In the genomic region with DNA sequence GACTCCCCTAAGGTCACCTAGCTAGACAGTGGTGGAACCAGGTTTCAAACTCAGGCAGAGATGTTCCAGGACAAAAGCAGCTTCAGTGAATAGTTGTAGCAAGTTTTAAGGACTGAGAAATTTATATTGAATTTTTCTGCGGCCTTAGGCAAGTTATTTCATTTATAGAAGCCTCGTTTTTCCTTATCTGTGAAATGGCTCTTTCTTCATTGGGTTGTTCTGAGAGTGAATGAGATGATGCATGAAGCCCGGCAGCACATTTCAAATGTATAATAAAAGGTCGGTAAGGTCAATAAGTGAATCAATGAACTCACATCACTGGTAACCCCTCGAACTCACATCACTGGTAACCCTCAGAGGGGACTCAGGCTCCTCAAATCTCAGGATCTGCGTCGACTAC, we compare ENCODE assay signal across 11 cellular contexts. TPM values are rescaled to one million over a fixed set of nuclear protein-coding genes. Genes with fewer than 3 reads are reported as not detected.
DNase-seq lines count a peak whose midpoint lies in the region; ATAC-seq and TF ChIP-seq lines count a peak whose summit lies in the region.
"Had no signal": no experiment of that assay in that cellular context is flagged by ENCODE, and none has a peak within 500 bp of the region (broad histone marks: within the 10 kb centered on the region; RNA-seq: fewer than 3 reads in every experiment).

No MANE protein-coding gene starts in this region.

- H3K4me3 Mint-ChIP-seq in CD4-positive, alpha-beta memory T cell: peak overlapping the region; percentile 32 to 87 (median 70)
- peak overlapping the region; percentile 69 to 84 (median 82) for H3K4me3 Mint-ChIP-seq in IgD-negative memory B cell
- H3K4me3 Mint-ChIP-seq in chondrocyte (ENCODE audit: unreplicated experiment): no peak overlapping the region

- peaks cover 22% of the 10 kb centered on the region for H3K4me1 ChIP-seq in CD4-positive, alpha-beta memory T cell (ENCODE audit: insufficient read depth, low read length)
- peaks cover 40% of the 10 kb centered on the region for H3K4me1 ChIP-seq in psoas muscle

- WGBS in psoas muscle, 3 donors: 94 to 97% (median 95%) methylated on average over 7 of the region's 7 CpGs

- H3K4me1 Mint-ChIP-seq in CD4-positive, alpha-beta memory T cell: peaks cover 14 to 26% (median 20%) of the 10 kb centered on the region in 4 donors
- peaks cover 16 to 23% (median 18%) of the 10 kb centered on the region in 3 donors for H3K4me1 Mint-ChIP-seq in IgD-negative memory B cell
- peaks cover 48% of the 10 kb centered on the region for H3K4me1 Mint-ChIP-seq in chondrocyte (ENCODE audit: low read depth)

- H3K27ac Mint-ChIP-seq in CD4-positive, alpha-beta memory T cell: no peak overlapping the region
- no peak overlapping the region for H3K27ac Mint-ChIP-seq in IgD-negative memory B cell
- H3K27ac Mint-ChIP-seq in chondrocyte (ENCODE audit: unreplicated experiment): peak overlapping the region; percentile 58

- H3K36me3 Mint-ChIP-seq in CD4-positive, alpha-beta memory T cell: peaks cover 0 to 3% of the 10 kb centered on the region in 2 donors
- H3K36me3 Mint-ChIP-seq in IgD-negative memory B cell (no peaks in the 10 kb centered on the region), chondrocyte (ENCODE audit: low read depth) (peaks cover 2% of the 10 kb centered on the region)

- no peak overlapping the region for H3K27ac ChIP-seq in CD4-positive, alpha-beta memory T cell (ENCODE audit: low read depth, low read length)
- peak overlapping the region; percentile 93 for H3K27ac ChIP-seq in psoas muscle

- POLR2A ChIA-PET in CD4-positive, alpha-beta memory T cell (lab: Charles Lee; ENCODE audit: partially characterized antibody): no interaction called here

- TF ChIP-seq CTCF in chondrocyte (IDR thresholded peaks at IDR 0.05) (no peak), psoas muscle (IDR thresholded peaks at IDR 0.05) (no peak)

- H3K36me3 ChIP-seq in CD4-positive, alpha-beta memory T cell (ENCODE audit: insufficient read depth, low read length): no peaks in the 10 kb centered on the region
- no peaks in the 10 kb centered on the region for H3K36me3 ChIP-seq in psoas muscle (ENCODE audit: insufficient read depth in 1 of 2, low read depth in 1 of 2)
- H3K36me3 ChIP-seq: ovary had no signal

- intact Hi-C loops in CD4-positive, alpha-beta memory T cell (cut with micrococcal nuclease): no loop called here
- intact Hi-C loops in psoas muscle (cut with DNase I): no loop called here

- DNase-seq in CD4-positive, alpha-beta memory T cell: no peak
- DNase-seq in chondrocyte (ENCODE audit: low spot score) (no peak), psoas muscle (no peak), GDM1 (lab: John Stamatoyannopoulos, UW) (no peak), medulla oblongata (ENCODE audit: extremely low spot score) (no peak)
- DNase-seq: activated CD8-positive, alpha-beta memory T cell treated with anti-CD3 and anti-CD28 coated beads, Interleukin-2, amount 50 U/mL, for 48 hours; DMS 273 treated with DMSO at 0.1 percent for 48 hours had no signal

- CTCF ChIA-PET in CD4-positive, alpha-beta memory T cell (lab: Charles Lee; ENCODE audit: partially characterized antibody): interaction anchor here (0.8 to 1.4 kb wide), 2 partner anchors 10 to 26 kb away, joined by 3 to 6 read pairs; no protein-coding TSS in a partner anchor

- no peak for ATAC-seq in psoas muscle
- no peak for ATAC-seq in HG02588 (IDR thresholded peaks at IDR 0.05; ENCODE audit: unreplicated experiment)
- ATAC-seq in HG03196 (IDR thresholded peaks at IDR 0.05; ENCODE audit: unreplicated experiment): no peak

- H3K4me3 ChIP-seq in CD4-positive, alpha-beta memory T cell (ENCODE audit: low read length in 2 of 2): no peak overlapping the region
- no peak overlapping the region for H3K4me3 ChIP-seq in psoas muscle

- peaks cover 9% of the 10 kb centered on the region for H3K27me3 ChIP-seq in CD4-positive, alpha-beta memory T cell (ENCODE audit: insufficient read depth, low read length)
- no peaks in the 10 kb centered on the region for H3K27me3 ChIP-seq in psoas muscle (ENCODE audit: insufficient read depth in 3 of 3, low read length in 2 of 3)
- H3K27me3 ChIP-seq: ovary had no signal

- H3K27me3 Mint-ChIP-seq in CD4-positive, alpha-beta memory T cell: peaks cover 21 to 23% of the 10 kb centered on the region in 2 donors
- H3K27me3 Mint-ChIP-seq in IgD-negative memory B cell (peaks cover 40% of the 10 kb centered on the region), chondrocyte (ENCODE audit: low read depth) (no peaks in the 10 kb centered on the region)

- no peaks in the 10 kb centered on the region for H3K9me3 ChIP-seq in CD4-positive, alpha-beta memory T cell (ENCODE audit: control insufficient read depth in 1 of 2, low read length in 2 of 2)
- no peaks in the 10 kb centered on the region for H3K9me3 ChIP-seq in psoas muscle
- H3K9me3 ChIP-seq: ovary had no signal

- H3K9me3 Mint-ChIP-seq in CD4-positive, alpha-beta memory T cell: no peaks in the 10 kb centered on the region
- no peaks in the 10 kb centered on the region for H3K9me3 Mint-ChIP-seq in IgD-negative memory B cell
- H3K9me3 Mint-ChIP-seq in chondrocyte (ENCODE audit: low read depth): no peaks in the 10 kb centered on the region

RNA-seq across cellular contexts. Expression of a gene that starts 1.1 kb away (rescaled TPM):
- not detected for total RNA-seq in CD4-positive, alpha-beta memory T cell
- polyA plus RNA-seq in CD4-positive, alpha-beta memory T cell: under 1 TPM; 0.56 to 0.68 TPM
- 1.3 TPM for polyA plus RNA-seq in IgD-negative memory B cell
- 9.7 to 14.4 TPM (median 11.5 TPM) in 3 replicates for total RNA-seq in chondrocyte
- 100 to 1,000 TPM; 139 to 265 (median 189) TPM for total RNA-seq in psoas muscle
- 100 to 1,000 TPM in 2 of 3 donors, 10 to 100 TPM in 1; 26.6 to 286 (median 235) TPM for polyA plus RNA-seq in psoas muscle
